9 cellular contexts compared by ENCODE assay signal in the genomic region with DNA sequence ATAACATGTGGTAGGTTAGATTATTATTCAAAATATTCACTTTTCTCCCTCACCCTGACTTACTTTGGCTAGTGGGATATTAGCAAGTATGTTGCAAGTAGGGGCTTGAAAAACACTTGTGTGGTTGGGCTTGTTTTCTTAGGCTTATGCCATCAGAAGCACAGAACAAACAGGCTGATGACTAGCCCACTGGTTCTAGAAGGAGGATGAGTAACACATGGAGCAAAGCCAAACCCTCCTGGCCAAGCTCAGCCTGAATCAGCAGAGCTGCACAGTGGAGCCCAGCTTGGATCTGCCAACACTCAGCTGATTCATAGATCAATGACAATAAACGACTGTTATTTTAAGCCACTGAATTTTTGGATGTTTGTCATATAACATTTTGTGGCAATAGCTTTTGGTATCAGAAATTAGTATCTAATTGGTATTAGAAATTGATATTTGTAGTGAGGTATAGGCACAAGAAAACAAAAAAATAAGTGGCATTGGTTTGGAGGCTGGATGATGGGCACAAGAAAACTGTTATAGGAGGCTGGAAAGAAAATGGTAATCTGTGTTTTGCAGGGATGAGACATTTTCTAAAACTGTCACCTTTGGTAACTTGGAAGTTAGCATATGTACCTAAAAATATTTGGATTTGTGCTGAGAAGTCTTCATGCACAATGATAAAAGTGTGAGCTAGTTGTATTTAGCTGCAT.
A peak's percentile ranks its signal among the peaks of the same experiment; 100 is the strongest.
DNase-seq lines count a peak whose midpoint lies in the region; ATAC-seq and TF ChIP-seq lines count a peak whose summit lies in the region.
"Had no signal": no experiment of that assay in that cellular context is flagged by ENCODE, and none has a peak within 500 bp of the region (broad histone marks: within the 10 kb centered on the region; RNA-seq: fewer than 3 reads in every experiment).

No MANE protein-coding gene starts in this region.

- no peak overlapping the region for H3K4me3 ChIP-seq in AG04449 (ENCODE audit: low read depth, low read length)
- no peak overlapping the region for H3K4me3 ChIP-seq in choroid plexus epithelial cell (ENCODE audit: low read depth, low read length)

- no peak overlapping the region for H3K4me3 Mint-ChIP-seq in stimulated activated memory B cell treated with anti-CD40 and anti-IgM and Interleukin-4, amounts not matched to agents 10 μg/mL and 1 μg/mL and 100 μg/mL, for 72 hours
- H3K4me3 Mint-ChIP-seq: activated naive CD8-positive, alpha-beta T cell treated with anti-CD3 and anti-CD28 coated beads, Interleukin-2, amount 10 ng/mL, durations not matched to agents 7 days and 5 days had no signal

- H3K27ac Mint-ChIP-seq in stimulated activated memory B cell treated with anti-CD40 and anti-IgM and Interleukin-4, amounts not matched to agents 10 μg/mL and 1 μg/mL and 100 μg/mL, for 72 hours = no peak overlapping the region
- H3K27ac Mint-ChIP-seq: activated naive CD8-positive, alpha-beta T cell treated with anti-CD3 and anti-CD28 coated beads, Interleukin-2, amount 10 ng/mL, durations not matched to agents 7 days and 5 days had no signal

- peaks cover 8% of the 10 kb centered on the region for H3K4me1 Mint-ChIP-seq in stimulated activated memory B cell treated with anti-CD40 and anti-IgM and Interleukin-4, amounts not matched to agents 10 μg/mL and 1 μg/mL and 100 μg/mL, for 72 hours

- DNase-seq in AG04449 (ENCODE audit: low read depth, low spot score) (peak; percentile 89), NCI-H2029 (lab: John Stamatoyannopoulos, UW) (peak; percentile 92), choroid plexus epithelial cell (ENCODE audit: low read depth) (peak; percentile 99), medulla oblongata (ENCODE audit: extremely low spot score) (peak; percentile 91), NCI-H82 (lab: John Stamatoyannopoulos, UW) (no peak)
- DNase-seq: activated naive CD8-positive, alpha-beta T cell treated with anti-CD3 and anti-CD28 coated beads, Interleukin-2, amount 10 ng/mL, durations not matched to agents 7 days and 5 days had no signal

- TF ChIP-seq CTCF in AG04449 (IDR thresholded peaks at IDR 0.05; ENCODE audit: insufficient read depth, low read length, missing control alignments) (no peak), choroid plexus epithelial cell (conservative IDR thresholded peaks at IDR 0.05; ENCODE audit: low read depth, low read length) (no peak)

- ATAC-seq in HG02623 (IDR thresholded peaks at IDR 0.05; ENCODE audit: unreplicated experiment) (no peak), GM19397 (IDR thresholded peaks at IDR 0.05; ENCODE audit: unreplicated experiment) (no peak)
- no peak for ATAC-seq in stimulated activated memory B cell treated with anti-CD40 and anti-IgM and Interleukin-4, amounts not matched to agents 10 μg/mL and 1 μg/mL and 100 μg/mL, for 72 hours

- H3K36me3 Mint-ChIP-seq in stimulated activated memory B cell treated with anti-CD40 and anti-IgM and Interleukin-4, amounts not matched to agents 10 μg/mL and 1 μg/mL and 100 μg/mL, for 72 hours = no peaks in the 10 kb centered on the region
- H3K36me3 Mint-ChIP-seq: activated naive CD8-positive, alpha-beta T cell treated with anti-CD3 and anti-CD28 coated beads, Interleukin-2, amount 10 ng/mL, durations not matched to agents 7 days and 5 days had no signal

- POLR2A ChIA-PET in AG04449 (lab: Yijun Ruan, JAX) = no interaction called here

- no peaks in the 10 kb centered on the region for H3K27me3 Mint-ChIP-seq in stimulated activated memory B cell treated with anti-CD40 and anti-IgM and Interleukin-4, amounts not matched to agents 10 μg/mL and 1 μg/mL and 100 μg/mL, for 72 hours

- no peaks in the 10 kb centered on the region for H3K9me3 Mint-ChIP-seq in stimulated activated memory B cell treated with anti-CD40 and anti-IgM and Interleukin-4, amounts not matched to agents 10 μg/mL and 1 μg/mL and 100 μg/mL, for 72 hours
- H3K9me3 Mint-ChIP-seq: activated naive CD8-positive, alpha-beta T cell treated with anti-CD3 and anti-CD28 coated beads, Interleukin-2, amount 10 ng/mL, durations not matched to agents 7 days and 5 days had no signal

- CTCF ChIA-PET in AG04449 (lab: Yijun Ruan, JAX) = interaction anchor here (0.7 to 8.0 kb wide), 7 partner anchors 8 to 359 kb away, joined by 3 to 73 read pairs (median 4); a partner anchor contains a TSS
